20 cellular contexts compared by ENCODE assay signal in genomic region chr14:86574026-86574777, GRCh38.
DNase-seq lines count a peak whose midpoint lies in the region; ATAC-seq, FAIRE-seq and TF ChIP-seq lines count a peak whose summit lies in the region.
"Had no signal": no experiment of that assay in that cellular context is flagged by ENCODE, and none has a peak within 500 bp of the region (broad histone marks: within the 10 kb centered on the region; RNA-seq: fewer than 3 reads in every experiment).

No MANE protein-coding gene starts in this region.

- no peak for TF ChIP-seq CTCF in A673 (conservative IDR thresholded peaks at IDR 0.05; ENCODE audit: low read depth, low read length)
- TF ChIP-seq CTCF in SK-N-SH (IDR thresholded peaks at IDR 0.05) = no peak
- no peak for TF ChIP-seq CTCF in fibroblast of the aortic adventitia (IDR thresholded peaks at IDR 0.05; ENCODE audit: insufficient read depth, low read length)

- H3K4me3 ChIP-seq in A673 (ENCODE audit: low read depth, low read length, poor library complexity, severe bottlenecking) (no peak overlapping the region), SK-N-SH (ENCODE audit: low read depth in 2 of 2, low read length in 1 of 2) (peak overlapping the region; percentile 17 to 40; a peak in 2 of 4 replicates), fibroblast of the aortic adventitia (ENCODE audit: low read depth, low read length) (no peak overlapping the region)
- H3K4me3 ChIP-seq: A549, lung, right atrium auricular region, tibial nerve had no signal

- CTCF ChIA-PET in A673 (lab: Charles Lee) = interaction anchor here (0.5 kb wide), 1 partner anchor 13 kb away, joined by 3 read pairs; no protein-coding TSS in a partner anchor
- CTCF ChIA-PET in SK-N-SH (lab: Yijun Ruan, JAX) = no interaction called here

- H3K79me2 ChIP-seq in SK-N-SH (ENCODE audit: insufficient read depth) = no peaks in the 10 kb centered on the region

- no TSS peak for BruUV-seq in A673 (replicated peaks; lab: Mats Ljungman, UMichigan)

- TF ChIP-seq EP300 in SK-N-SH (IDR thresholded peaks at IDR 0.05; ENCODE audit: borderline replicate concordance in 1 of 2, low read depth in 1 of 2, low read length in 1 of 2) = 0 out of 4 replicates have a peak, but pooled peaks of 1 of the 2 experiments have one; percentile 25

- no peaks in the 10 kb centered on the region for H4K20me1 ChIP-seq in SK-N-SH (ENCODE audit: insufficient read depth)

- peak overlapping the region; percentile 61 for H3K4me2 ChIP-seq in SK-N-SH
- H3K4me2 ChIP-seq: A549 had no signal

- H3K9me3 ChIP-seq in A673 (ENCODE audit: low read depth, low read length, poor library complexity, severe bottlenecking) (no peaks in the 10 kb centered on the region), SK-N-SH (no peaks in the 10 kb centered on the region; the same call in 1 of the 2 replicates)
- H3K9me3 ChIP-seq: A549 had no signal

- DNase-seq in A673 (ENCODE audit: low spot score) = peak; percentile 7
- peak; percentile 28 for DNase-seq in GM04504 (ENCODE audit: low read depth)
- no peak for DNase-seq in SK-N-SH
- DNase-seq in fibroblast of the aortic adventitia (ENCODE audit: low read depth) = peak; percentile 47
- DNase-seq in frontal cortex (ENCODE audit: low spot score in 2 of 2) = no peak
- no peak for DNase-seq in ecto neural progenitor cell (ENCODE audit: low spot score)
- DNase-seq in activated T-cell treated with anti-CD3 and anti-CD28 coated beads, Interleukin-2, amount 50 U/mL, for 1 hour = no peak
- DNase-seq: activated CD4-positive, alpha-beta T cell treated with anti-CD3 and anti-CD28 coated beads for 48 hours; cerebellar nuclear complex; glutamatergic neuron; NCI-H1092 treated with DMSO at 0.1 percent for 48 hours; SHP77 treated with DMSO at 0.1 percent for 48 hours; stimulated activated CD4-positive, alpha-beta T cell treated with anti-CD3 and anti-CD28 coated beads, Interleukin-4, amount 100 ng/mL, for 1 hour; stimulated activated CD8-positive, alpha-beta memory T cell treated with anti-CD3 and anti-CD28 coated beads, Interleukin-4, amount 100 ng/mL, for 48 hours; T-helper 9 cell had no signal

- peaks cover 31% of the 10 kb centered on the region for H3F3A ChIP-seq in SK-N-SH (replicated peaks; ENCODE audit: insufficient read depth)

- no peaks in the 10 kb centered on the region for H3K27me3 ChIP-seq in A673 (replicated peaks; ENCODE audit: insufficient read depth, low read depth, low read length, poor library complexity)
- H3K27me3 ChIP-seq in SK-N-SH (ENCODE audit: insufficient read depth) = no peaks in the 10 kb centered on the region
- H3K27me3 ChIP-seq: right atrium auricular region, tibial nerve had no signal

- no peak for ATAC-seq in GM18520 (IDR thresholded peaks at IDR 0.05; ENCODE audit: unreplicated experiment)
- ATAC-seq: A549 had no signal

- H3K36me3 ChIP-seq in A673 (ENCODE audit: insufficient read depth, low read length, poor library complexity, severe bottlenecking) = no peaks in the 10 kb centered on the region
- no peaks in the 10 kb centered on the region for H3K36me3 ChIP-seq in SK-N-SH (replicated peaks in 1 of 2; ENCODE audit: control insufficient read depth in 1 of 2, insufficient read depth in 2 of 2, low read length in 1 of 2)
- H3K36me3 ChIP-seq: right atrium auricular region, tibial nerve had no signal

- H3K9me2 ChIP-seq in SK-N-SH = no peaks in the 10 kb centered on the region

- intact Hi-C loops in A673 (cut with micrococcal nuclease; ENCODE audit: unreplicated experiment) = no loop called here

- H3K27ac ChIP-seq in A673 (ENCODE audit: low read depth, low read length, poor library complexity, severe bottlenecking) (peak overlapping the region; percentile 24), SK-N-SH (ENCODE audit: low read depth in 2 of 2, low read length in 1 of 2) (peak overlapping the region in 1 of 2 experiments; percentile 82; a peak in 3 of 4 replicates)
- H3K27ac ChIP-seq: A549, right atrium auricular region, tibial nerve had no signal

- POLR2A ChIA-PET in A673 (lab: Charles Lee; ENCODE audit: low non-redundant PET) = no interaction called here
- POLR2A ChIA-PET in SK-N-SH (lab: Yijun Ruan, JAX) = no interaction called here

- H3K4me1 ChIP-seq in A673 (ENCODE audit: insufficient read depth, low read length, poor library complexity, severe bottlenecking) (peaks cover 14% of the 10 kb centered on the region), SK-N-SH (ENCODE audit: control insufficient read depth in 1 of 2, insufficient read depth in 2 of 2, low read depth in 1 of 2, low read length in 1 of 2) (no peaks in the 10 kb centered on the region; a peak in 2 of 4 replicates)
- H3K4me1 ChIP-seq: A549, right atrium auricular region, tibial nerve had no signal

- H2AFZ ChIP-seq in SK-N-SH (ENCODE audit: low read depth) = peak overlapping the region; percentile 76

- FAIRE-seq in frontal cortex (lab: Jason Lieb, UNC) = no peak
- FAIRE-seq: A549 had no signal

- WGBS in SK-N-SH (ENCODE audit: low lambda C conversion rate) = 4% methylated on average over 10 of the region's 10 CpGs

- no peak for TF ChIP-seq RAD21 in SK-N-SH (IDR thresholded peaks at IDR 0.05; ENCODE audit: low read length)

- H3K9ac ChIP-seq in SK-N-SH = peak overlapping the region; percentile 59; the same call in 1 of the 2 replicates

TF ChIP-seq in SK-N-SH, 30 proteins besides CTCF, POLR2A, EP300 and RAD21:
- TF ChIP-seq FOSL2 (IDR thresholded peaks at IDR 0.05; ENCODE audit: borderline replicate concordance, low read depth) (peak; percentile 50; the same call in 1 of the 2 replicates), PBX3 (IDR thresholded peaks at IDR 0.05) (peak; percentile 33), ZBTB33 (IDR thresholded peaks at IDR 0.05; ENCODE audit: borderline replicate concordance, low read depth) (no peak)

Comparison
In these comparisons a context has a peak if more than half of its experiments do, and no peak if none do; other contexts are left out.
1. DNase-seq: peak in A673 (single experiment), GM04504 (single experiment) and fibroblast of the aortic adventitia (single experiment); none in SK-N-SH (single experiment), frontal cortex (0 of 2), ecto neural progenitor cell (single experiment) and activated T-cell treated with anti-CD3 and anti-CD28 coated beads, Interleukin-2, amount 50 U/mL, for 1 hour (single experiment).
2. H3K4me3 ChIP-seq: peak in SK-N-SH (2 of 2); none in A673 (single experiment) and fibroblast of the aortic adventitia (single experiment).